ENCODE assay signal across 13 cellular contexts in genomic region chr19:47324502-47324901, GRCh38. TPM values are rescaled to one million over a fixed set of nuclear protein-coding genes. Genes with fewer than 3 reads are reported as not detected.
DNase-seq lines count a peak whose midpoint lies in the region; ATAC-seq and TF ChIP-seq lines count a peak whose summit lies in the region.
"Had no signal": no experiment of that assay in that cellular context is flagged by ENCODE, and none has a peak within 500 bp of the region (broad histone marks: within the 10 kb centered on the region; RNA-seq: fewer than 3 reads in every experiment).

No MANE protein-coding gene starts in this region.

- H3K36me3 ChIP-seq in adrenal gland (replicated peaks in 1 of 2): no peaks in the 10 kb centered on the region
- no peaks in the 10 kb centered on the region for H3K36me3 ChIP-seq in thoracic aorta
- no peaks in the 10 kb centered on the region for H3K36me3 ChIP-seq in ovary

- TF ChIP-seq CTCF in adrenal gland (IDR thresholded peaks at IDR 0.05): no peak
- TF ChIP-seq CTCF in thoracic aorta (IDR thresholded peaks at IDR 0.05): no peak
- TF ChIP-seq CTCF in ovary (IDR thresholded peaks at IDR 0.05): no peak

- H3K9me3 ChIP-seq in adrenal gland (replicated peaks in 1 of 3) (no peaks in the 10 kb centered on the region), thoracic aorta (no peaks in the 10 kb centered on the region), ovary (no peaks in the 10 kb centered on the region)

- ATAC-seq in left lobe of liver (peak; percentile 66), thoracic aorta (ENCODE audit: insufficient number of reproducible peaks, low FRiP score, low read depth) (no peak)
- ATAC-seq: T-cell had no signal

- DNase-seq in Kasumi-1 (lab: John Stamatoyannopoulos, UW): peak; percentile 63 to 65
- peak in 6 of 7 donors; percentile 52 to 69 (median 61) for DNase-seq in adrenal gland
- no peak for DNase-seq in left lobe of liver (ENCODE audit: low spot score)
- DNase-seq in thoracic aorta (ENCODE audit: low spot score): no peak
- no peak for DNase-seq in middle frontal gyrus (ENCODE audit: extremely low spot score, low spot score)
- no peak for DNase-seq in ovary
- no peak for DNase-seq in HT-29 (ENCODE audit: low spot score)
- DNase-seq in activated gamma-delta T cell (lab: John Stamatoyannopoulos, UW): no peak
- DNase-seq: Calu3, NCI-H1092 had no signal

- H3K4me1 ChIP-seq in adrenal gland (replicated peaks in 1 of 2) (no peaks in the 10 kb centered on the region), thoracic aorta (ENCODE audit: control insufficient read depth in 1 of 2, low read depth in 2 of 2) (no peaks in the 10 kb centered on the region), ovary (ENCODE audit: insufficient read depth) (no peaks in the 10 kb centered on the region)

- 47 to 59% (median 51%) methylated on average over 4 to 9 of the region's 9 CpGs for WGBS in adrenal gland, 4 donors
- WGBS in ovary, 3 donors: 53 to 59% (median 57%) methylated on average over 9 of the region's 9 CpGs

- TF ChIP-seq POLR2A in adrenal gland (IDR thresholded peaks at IDR 0.05) (no peak), ovary (IDR thresholded peaks at IDR 0.05) (no peak)

- H3K27me3 ChIP-seq in adrenal gland (no peaks in the 10 kb centered on the region), thoracic aorta (replicated peaks; ENCODE audit: insufficient read depth) (no peaks in the 10 kb centered on the region), ovary (no peaks in the 10 kb centered on the region)

- peak overlapping the region in 4 of 5 donors; percentile 59 to 86 (median 69) for H3K27ac ChIP-seq in adrenal gland
- H3K27ac ChIP-seq in thoracic aorta: peak overlapping the region in 1 of 2 donors; percentile 55
- H3K27ac ChIP-seq in ovary: no peak overlapping the region

- H3K4me3 ChIP-seq in adrenal gland (no peak overlapping the region), thoracic aorta (peak overlapping the region; percentile 44), ovary (no peak overlapping the region)

- TF ChIP-seq EP300 in ovary (IDR thresholded peaks at IDR 0.05): no peak

- intact Hi-C loops in adrenal gland (cut with DNase I) (no loop called here), ovary (cut with DNase I) (no loop called here)

RNA-seq across cellular contexts. Expression of gene C5AR2, which starts 7.5 kb away (rescaled TPM):
- total RNA-seq in adrenal gland (1 to 10 TPM in 7 of 8 donors, under 1 TPM in 1; 0.42 to 4.4 (median 2.6) TPM), left lobe of liver (2.2 TPM), thoracic aorta (10 to 100 TPM; 10.3 to 25.7 TPM), ovary (1 to 10 TPM in 6 of 7 donors, under 1 TPM in 1; 0.51 to 3.9 (median 1.3) TPM)
- polyA plus RNA-seq in adrenal gland (1 to 10 TPM in 1 of 3 donors, under 1 TPM in 2; 0.37 to 1.1 (median 0.57) TPM), ovary (1 to 10 TPM in 1 of 2 donors, under 1 TPM in 1; 0.41 to 1.1 TPM)
- not detected in 2 replicates for total RNA-seq in HT-29 (2014; rRNA removed; shearing (Covaris generic))
- total RNA-seq: mesothelial cell of epicardium had no signal

RNA-seq across cellular contexts. Expression of gene C5AR1, which starts 14.8 kb away (rescaled TPM):
- 10 to 100 TPM in 7 of 8 donors, under 1 TPM in 1; 0.91 to 34.8 (median 20.1) TPM for total RNA-seq in adrenal gland
- polyA plus RNA-seq in adrenal gland: 1 to 10 TPM; 3.2 to 7.9 (median 3.9) TPM
- total RNA-seq in left lobe of liver: 6.2 TPM
- total RNA-seq in thoracic aorta: 10 to 100 TPM; 37.6 to 51.9 TPM
- 10 to 100 TPM in 3 of 7 donors, 1 to 10 TPM in 4; 4.6 to 27.5 (median 9.4) TPM for total RNA-seq in ovary
- 1 to 10 TPM; 3.5 to 10.0 TPM for polyA plus RNA-seq in ovary
- total RNA-seq in HT-29 (2014; rRNA removed; shearing (Covaris generic)): 0.13 and 0.28 TPM in 2 replicates
- total RNA-seq: glomerular endothelial cell had no signal

RNA-seq across cellular contexts. Expression of gene DHX34, which starts 24.6 kb away (rescaled TPM):
- 10 to 100 TPM in 6 of 8 donors, 1 to 10 TPM in 2; 6.3 to 16.9 (median 11.2) TPM for total RNA-seq in adrenal gland
- 10 to 100 TPM in 2 of 3 donors, 1 to 10 TPM in 1; 5.0 to 49.7 (median 28.2) TPM for polyA plus RNA-seq in adrenal gland
- 5.9 TPM for total RNA-seq in left lobe of liver
- total RNA-seq in thoracic aorta: 10 to 100 TPM; 20.4 to 21.3 TPM
- total RNA-seq in ovary: 10 to 100 TPM; 14.1 to 21.3 (median 17.7) TPM
- 10 to 100 TPM in 1 of 2 donors, 1 to 10 TPM in 1; 2.6 to 13.9 TPM for polyA plus RNA-seq in ovary
- 85.4 and 88.4 TPM in 2 replicates for total RNA-seq in HT-29 (2014; rRNA removed; shearing (Covaris generic))

RNA-seq across cellular contexts. Expression of gene INAFM1, which starts 49.8 kb away (rescaled TPM):
- total RNA-seq in adrenal gland (100 to 1,000 TPM in 1 of 8 donors, 10 to 100 TPM in 7; 18.1 to 183 (median 66.7) TPM), left lobe of liver (5.6 TPM), thoracic aorta (10 to 100 TPM; 10.3 to 18.6 TPM), ovary (10 to 100 TPM in 6 of 7 donors, 1 to 10 TPM in 1; 9.7 to 53.3 (median 31.0) TPM)
- polyA plus RNA-seq in adrenal gland (100 to 1,000 TPM in 1 of 3 donors, 10 to 100 TPM in 1, 1 to 10 TPM in 1; 7.8 to 144 (median 62.0) TPM), ovary (10 to 100 TPM in 1 of 2 donors, under 1 TPM in 1; 0.73 to 15.2 TPM)
- 20.2 and 22.0 TPM in 2 replicates for total RNA-seq in HT-29 (2014; rRNA removed; shearing (Covaris generic))

Comparison
In these comparisons a context has a peak if more than half of its experiments do, and no peak if none do; other contexts are left out.
1. DNase-seq: peak in Kasumi-1 (2 of 2) and adrenal gland (6 of 7); none in left lobe of liver (single experiment), thoracic aorta (single experiment), middle frontal gyrus (single experiment), ovary (0 of 5), HT-29 (single experiment) and activated gamma-delta T cell (single experiment).
2. H3K27ac ChIP-seq: peak in adrenal gland (4 of 5); none in ovary (0 of 2).